In the genomic region with DNA sequence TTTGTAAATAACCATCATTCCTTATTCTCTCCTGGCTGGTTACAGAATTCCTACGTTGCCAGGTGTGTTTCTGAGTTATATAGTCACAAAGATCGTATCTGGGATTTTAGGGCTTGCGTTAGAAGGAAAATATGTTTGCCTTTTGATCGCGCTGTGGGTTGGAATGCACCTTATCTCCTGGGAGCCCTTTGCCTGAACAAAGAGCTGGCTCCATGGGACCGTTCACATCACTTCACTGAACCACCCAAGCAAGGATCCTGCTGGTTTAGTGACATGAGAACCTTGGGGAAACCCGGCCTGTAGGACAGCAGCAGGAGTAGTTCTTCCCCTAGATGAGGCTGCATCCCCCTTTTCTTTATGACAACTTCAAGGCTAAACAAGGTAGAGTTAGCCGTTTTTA, we compare ENCODE assay signal across 1 cellular context.
TF ChIP-seq lines count a peak whose summit lies in the region.

No MANE protein-coding gene starts in this region.

TF ChIP-seq in GM12878, 131 proteins besides CTCF, POLR2A, EP300 and RAD21 (continues in another document):
- TF ChIP-seq EED (IDR thresholded peaks at IDR 0.05; ENCODE audit: low read depth) (peak; percentile 60; the same call in 1 of the 2 replicates), PAX8 (IDR thresholded peaks at IDR 0.05) (no peak), HDGF (IDR thresholded peaks at IDR 0.05) (no peak), SPI1 (IDR thresholded peaks at IDR 0.05; ENCODE audit: borderline replicate concordance, insufficient read depth, low read depth, low read length) (no peak), NBN (IDR thresholded peaks at IDR 0.05) (no peak), ASH2L (IDR thresholded peaks at IDR 0.05; ENCODE audit: borderline replicate concordance, low read depth) (no peak), SMAD1 (IDR thresholded peaks at IDR 0.05; ENCODE audit: low read depth, partially characterized antibody) (no peak), ATF7 (IDR thresholded peaks at IDR 0.05; ENCODE audit: low read depth) (no peak), NR2C1 (IDR thresholded peaks at IDR 0.05) (no peak), IKZF1 (conservative IDR thresholded peaks at IDR 0.05) (no peak), GATAD2B (conservative IDR thresholded peaks at IDR 0.05; ENCODE audit: low read depth) (no peak), NFYA (IDR thresholded peaks at IDR 0.05; ENCODE audit: borderline replicate concordance, low read depth, low read length) (no peak), EGR1 (IDR thresholded peaks at IDR 0.05; ENCODE audit: borderline replicate concordance in 1 of 2, low read depth in 2 of 2, low read length in 2 of 2) (no peak), STAT3 (IDR thresholded peaks at IDR 0.05; ENCODE audit: low read depth, low read length) (no peak), MEF2A (IDR thresholded peaks at IDR 0.05; ENCODE audit: insufficient read depth, low read depth, low read length) (no peak), ZNF24 (IDR thresholded peaks at IDR 0.05) (no peak), RCOR1 (conservative IDR thresholded peaks at IDR 0.05; ENCODE audit: low read depth, low read length) (no peak), CREM (IDR thresholded peaks at IDR 0.05; ENCODE audit: low read depth) (no peak), CBX5 (IDR thresholded peaks at IDR 0.05; ENCODE audit: low read depth) (no peak), MEF2B (IDR thresholded peaks at IDR 0.05; ENCODE audit: partially characterized antibody, poor library complexity, severe bottlenecking) (peak; percentile 52), RAD51 (IDR thresholded peaks at IDR 0.05) (no peak), PAX5 (IDR thresholded peaks at IDR 0.05; ENCODE audit: borderline replicate concordance, low read depth, low read length) (peak; percentile 54; the same call in 1 of the 2 replicates), MTA2 (IDR thresholded peaks at IDR 0.05; ENCODE audit: low read depth) (no peak), LARP7 (IDR thresholded peaks at IDR 0.05) (no peak), RELA (IDR thresholded peaks at IDR 0.05; ENCODE audit: borderline replicate concordance, partially characterized antibody) (no peak), CREB1 (IDR thresholded peaks at IDR 0.05; ENCODE audit: low read depth) (no peak), JUNB (IDR thresholded peaks at IDR 0.05) (no peak)
- TF ChIP-seq, protein P1, sequence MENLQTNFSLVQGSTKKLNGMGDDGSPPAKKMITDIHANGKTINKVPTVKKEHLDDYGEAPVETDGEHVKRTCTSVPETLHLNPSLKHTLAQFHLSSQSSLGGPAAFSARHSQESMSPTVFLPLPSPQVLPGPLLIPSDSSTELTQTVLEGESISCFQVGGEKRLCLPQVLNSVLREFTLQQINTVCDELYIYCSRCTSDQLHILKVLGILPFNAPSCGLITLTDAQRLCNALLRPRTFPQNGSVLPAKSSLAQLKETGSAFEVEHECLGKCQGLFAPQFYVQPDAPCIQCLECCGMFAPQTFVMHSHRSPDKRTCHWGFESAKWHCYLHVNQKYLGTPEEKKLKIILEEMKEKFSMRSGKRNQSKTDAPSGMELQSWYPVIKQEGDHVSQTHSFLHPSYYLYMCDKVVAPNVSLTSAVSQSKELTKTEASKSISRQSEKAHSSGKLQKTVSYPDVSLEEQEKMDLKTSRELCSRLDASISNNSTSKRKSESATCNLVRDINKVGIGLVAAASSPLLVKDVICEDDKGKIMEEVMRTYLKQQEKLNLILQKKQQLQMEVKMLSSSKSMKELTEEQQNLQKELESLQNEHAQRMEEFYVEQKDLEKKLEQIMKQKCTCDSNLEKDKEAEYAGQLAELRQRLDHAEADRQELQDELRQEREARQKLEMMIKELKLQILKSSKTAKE (IDR thresholded peaks at IDR 0.05; ENCODE audit: low read depth, poor library complexity, severe bottlenecking) = no peak
- TF ChIP-seq, protein P2, sequence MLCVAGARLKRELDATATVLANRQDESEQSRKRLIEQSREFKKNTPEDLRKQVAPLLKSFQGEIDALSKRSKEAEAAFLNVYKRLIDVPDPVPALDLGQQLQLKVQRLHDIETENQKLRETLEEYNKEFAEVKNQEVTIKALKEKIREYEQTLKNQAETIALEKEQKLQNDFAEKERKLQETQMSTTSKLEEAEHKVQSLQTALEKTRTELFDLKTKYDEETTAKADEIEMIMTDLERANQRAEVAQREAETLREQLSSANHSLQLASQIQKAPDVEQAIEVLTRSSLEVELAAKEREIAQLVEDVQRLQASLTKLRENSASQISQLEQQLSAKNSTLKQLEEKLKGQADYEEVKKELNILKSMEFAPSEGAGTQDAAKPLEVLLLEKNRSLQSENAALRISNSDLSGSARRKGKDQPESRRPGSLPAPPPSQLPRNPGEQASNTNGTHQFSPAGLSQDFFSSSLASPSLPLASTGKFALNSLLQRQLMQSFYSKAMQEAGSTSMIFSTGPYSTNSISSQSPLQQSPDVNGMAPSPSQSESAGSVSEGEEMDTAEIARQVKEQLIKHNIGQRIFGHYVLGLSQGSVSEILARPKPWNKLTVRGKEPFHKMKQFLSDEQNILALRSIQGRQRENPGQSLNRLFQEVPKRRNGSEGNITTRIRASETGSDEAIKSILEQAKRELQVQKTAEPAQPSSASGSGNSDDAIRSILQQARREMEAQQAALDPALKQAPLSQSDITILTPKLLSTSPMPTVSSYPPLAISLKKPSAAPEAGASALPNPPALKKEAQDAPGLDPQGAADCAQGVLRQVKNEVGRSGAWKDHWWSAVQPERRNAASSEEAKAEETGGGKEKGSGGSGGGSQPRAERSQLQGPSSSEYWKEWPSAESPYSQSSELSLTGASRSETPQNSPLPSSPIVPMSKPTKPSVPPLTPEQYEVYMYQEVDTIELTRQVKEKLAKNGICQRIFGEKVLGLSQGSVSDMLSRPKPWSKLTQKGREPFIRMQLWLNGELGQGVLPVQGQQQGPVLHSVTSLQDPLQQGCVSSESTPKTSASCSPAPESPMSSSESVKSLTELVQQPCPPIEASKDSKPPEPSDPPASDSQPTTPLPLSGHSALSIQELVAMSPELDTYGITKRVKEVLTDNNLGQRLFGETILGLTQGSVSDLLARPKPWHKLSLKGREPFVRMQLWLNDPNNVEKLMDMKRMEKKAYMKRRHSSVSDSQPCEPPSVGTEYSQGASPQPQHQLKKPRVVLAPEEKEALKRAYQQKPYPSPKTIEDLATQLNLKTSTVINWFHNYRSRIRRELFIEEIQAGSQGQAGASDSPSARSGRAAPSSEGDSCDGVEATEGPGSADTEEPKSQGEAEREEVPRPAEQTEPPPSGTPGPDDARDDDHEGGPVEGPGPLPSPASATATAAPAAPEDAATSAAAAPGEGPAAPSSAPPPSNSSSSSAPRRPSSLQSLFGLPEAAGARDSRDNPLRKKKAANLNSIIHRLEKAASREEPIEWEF (IDR thresholded peaks at IDR 0.05; ENCODE audit: insufficient replicate concordance, low read depth, low read length) = no peak
- TF ChIP-seq, protein P3, sequence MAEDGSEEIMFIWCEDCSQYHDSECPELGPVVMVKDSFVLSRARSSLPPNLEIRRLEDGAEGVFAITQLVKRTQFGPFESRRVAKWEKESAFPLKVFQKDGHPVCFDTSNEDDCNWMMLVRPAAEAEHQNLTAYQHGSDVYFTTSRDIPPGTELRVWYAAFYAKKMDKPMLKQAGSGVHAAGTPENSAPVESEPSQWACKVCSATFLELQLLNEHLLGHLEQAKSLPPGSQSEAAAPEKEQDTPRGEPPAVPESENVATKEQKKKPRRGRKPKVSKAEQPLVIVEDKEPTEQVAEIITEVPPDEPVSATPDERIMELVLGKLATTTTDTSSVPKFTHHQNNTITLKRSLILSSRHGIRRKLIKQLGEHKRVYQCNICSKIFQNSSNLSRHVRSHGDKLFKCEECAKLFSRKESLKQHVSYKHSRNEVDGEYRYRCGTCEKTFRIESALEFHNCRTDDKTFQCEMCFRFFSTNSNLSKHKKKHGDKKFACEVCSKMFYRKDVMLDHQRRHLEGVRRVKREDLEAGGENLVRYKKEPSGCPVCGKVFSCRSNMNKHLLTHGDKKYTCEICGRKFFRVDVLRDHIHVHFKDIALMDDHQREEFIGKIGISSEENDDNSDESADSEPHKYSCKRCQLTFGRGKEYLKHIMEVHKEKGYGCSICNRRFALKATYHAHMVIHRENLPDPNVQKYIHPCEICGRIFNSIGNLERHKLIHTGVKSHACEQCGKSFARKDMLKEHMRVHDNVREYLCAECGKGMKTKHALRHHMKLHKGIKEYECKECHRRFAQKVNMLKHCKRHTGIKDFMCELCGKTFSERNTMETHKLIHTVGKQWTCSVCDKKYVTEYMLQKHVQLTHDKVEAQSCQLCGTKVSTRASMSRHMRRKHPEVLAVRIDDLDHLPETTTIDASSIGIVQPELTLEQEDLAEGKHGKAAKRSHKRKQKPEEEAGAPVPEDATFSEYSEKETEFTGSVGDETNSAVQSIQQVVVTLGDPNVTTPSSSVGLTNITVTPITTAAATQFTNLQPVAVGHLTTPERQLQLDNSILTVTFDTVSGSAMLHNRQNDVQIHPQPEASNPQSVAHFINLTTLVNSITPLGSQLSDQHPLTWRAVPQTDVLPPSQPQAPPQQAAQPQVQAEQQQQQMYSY (CRISPR knock-in tag; IDR thresholded peaks at IDR 0.05) = no peak
- TF ChIP-seq, protein P4, sequence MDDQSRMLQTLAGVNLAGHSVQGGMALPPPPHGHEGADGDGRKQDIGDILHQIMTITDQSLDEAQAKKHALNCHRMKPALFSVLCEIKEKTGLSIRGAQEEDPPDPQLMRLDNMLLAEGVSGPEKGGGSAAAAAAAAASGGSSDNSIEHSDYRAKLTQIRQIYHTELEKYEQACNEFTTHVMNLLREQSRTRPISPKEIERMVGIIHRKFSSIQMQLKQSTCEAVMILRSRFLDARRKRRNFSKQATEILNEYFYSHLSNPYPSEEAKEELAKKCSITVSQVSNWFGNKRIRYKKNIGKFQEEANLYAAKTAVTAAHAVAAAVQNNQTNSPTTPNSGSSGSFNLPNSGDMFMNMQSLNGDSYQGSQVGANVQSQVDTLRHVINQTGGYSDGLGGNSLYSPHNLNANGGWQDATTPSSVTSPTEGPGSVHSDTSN (IDR thresholded peaks at IDR 0.05; ENCODE audit: insufficient replicate concordance, low read depth, low read length) = no peak
- TF ChIP-seq, protein P5, sequence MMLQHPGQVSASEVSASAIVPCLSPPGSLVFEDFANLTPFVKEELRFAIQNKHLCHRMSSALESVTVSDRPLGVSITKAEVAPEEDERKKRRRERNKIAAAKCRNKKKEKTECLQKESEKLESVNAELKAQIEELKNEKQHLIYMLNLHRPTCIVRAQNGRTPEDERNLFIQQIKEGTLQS (IDR thresholded peaks at IDR 0.05; ENCODE audit: borderline replicate concordance, extremely low read depth, low read depth, low read length) = no peak
- TF ChIP-seq, protein P6, sequence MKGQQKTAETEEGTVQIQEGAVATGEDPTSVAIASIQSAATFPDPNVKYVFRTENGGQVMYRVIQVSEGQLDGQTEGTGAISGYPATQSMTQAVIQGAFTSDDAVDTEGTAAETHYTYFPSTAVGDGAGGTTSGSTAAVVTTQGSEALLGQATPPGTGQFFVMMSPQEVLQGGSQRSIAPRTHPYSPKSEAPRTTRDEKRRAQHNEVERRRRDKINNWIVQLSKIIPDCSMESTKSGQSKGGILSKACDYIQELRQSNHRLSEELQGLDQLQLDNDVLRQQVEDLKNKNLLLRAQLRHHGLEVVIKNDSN (IDR thresholded peaks at IDR 0.05; ENCODE audit: borderline replicate concordance, extremely low read length, insufficient read depth, low read depth, low read length) = no peak
- TF ChIP-seq, protein P7, sequence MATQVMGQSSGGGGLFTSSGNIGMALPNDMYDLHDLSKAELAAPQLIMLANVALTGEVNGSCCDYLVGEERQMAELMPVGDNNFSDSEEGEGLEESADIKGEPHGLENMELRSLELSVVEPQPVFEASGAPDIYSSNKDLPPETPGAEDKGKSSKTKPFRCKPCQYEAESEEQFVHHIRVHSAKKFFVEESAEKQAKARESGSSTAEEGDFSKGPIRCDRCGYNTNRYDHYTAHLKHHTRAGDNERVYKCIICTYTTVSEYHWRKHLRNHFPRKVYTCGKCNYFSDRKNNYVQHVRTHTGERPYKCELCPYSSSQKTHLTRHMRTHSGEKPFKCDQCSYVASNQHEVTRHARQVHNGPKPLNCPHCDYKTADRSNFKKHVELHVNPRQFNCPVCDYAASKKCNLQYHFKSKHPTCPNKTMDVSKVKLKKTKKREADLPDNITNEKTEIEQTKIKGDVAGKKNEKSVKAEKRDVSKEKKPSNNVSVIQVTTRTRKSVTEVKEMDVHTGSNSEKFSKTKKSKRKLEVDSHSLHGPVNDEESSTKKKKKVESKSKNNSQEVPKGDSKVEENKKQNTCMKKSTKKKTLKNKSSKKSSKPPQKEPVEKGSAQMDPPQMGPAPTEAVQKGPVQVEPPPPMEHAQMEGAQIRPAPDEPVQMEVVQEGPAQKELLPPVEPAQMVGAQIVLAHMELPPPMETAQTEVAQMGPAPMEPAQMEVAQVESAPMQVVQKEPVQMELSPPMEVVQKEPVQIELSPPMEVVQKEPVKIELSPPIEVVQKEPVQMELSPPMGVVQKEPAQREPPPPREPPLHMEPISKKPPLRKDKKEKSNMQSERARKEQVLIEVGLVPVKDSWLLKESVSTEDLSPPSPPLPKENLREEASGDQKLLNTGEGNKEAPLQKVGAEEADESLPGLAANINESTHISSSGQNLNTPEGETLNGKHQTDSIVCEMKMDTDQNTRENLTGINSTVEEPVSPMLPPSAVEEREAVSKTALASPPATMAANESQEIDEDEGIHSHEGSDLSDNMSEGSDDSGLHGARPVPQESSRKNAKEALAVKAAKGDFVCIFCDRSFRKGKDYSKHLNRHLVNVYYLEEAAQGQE (IDR thresholded peaks at IDR 0.05; ENCODE audit: low read depth, low read length) = no peak
- TF ChIP-seq, protein P8, sequence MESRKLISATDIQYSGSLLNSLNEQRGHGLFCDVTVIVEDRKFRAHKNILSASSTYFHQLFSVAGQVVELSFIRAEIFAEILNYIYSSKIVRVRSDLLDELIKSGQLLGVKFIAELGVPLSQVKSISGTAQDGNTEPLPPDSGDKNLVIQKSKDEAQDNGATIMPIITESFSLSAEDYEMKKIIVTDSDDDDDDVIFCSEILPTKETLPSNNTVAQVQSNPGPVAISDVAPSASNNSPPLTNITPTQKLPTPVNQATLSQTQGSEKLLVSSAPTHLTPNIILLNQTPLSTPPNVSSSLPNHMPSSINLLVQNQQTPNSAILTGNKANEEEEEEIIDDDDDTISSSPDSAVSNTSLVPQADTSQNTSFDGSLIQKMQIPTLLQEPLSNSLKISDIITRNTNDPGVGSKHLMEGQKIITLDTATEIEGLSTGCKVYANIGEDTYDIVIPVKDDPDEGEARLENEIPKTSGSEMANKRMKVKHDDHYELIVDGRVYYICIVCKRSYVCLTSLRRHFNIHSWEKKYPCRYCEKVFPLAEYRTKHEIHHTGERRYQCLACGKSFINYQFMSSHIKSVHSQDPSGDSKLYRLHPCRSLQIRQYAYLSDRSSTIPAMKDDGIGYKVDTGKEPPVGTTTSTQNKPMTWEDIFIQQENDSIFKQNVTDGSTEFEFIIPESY (IDR thresholded peaks at IDR 0.05) = no peak
- TF ChIP-seq, protein P9, sequence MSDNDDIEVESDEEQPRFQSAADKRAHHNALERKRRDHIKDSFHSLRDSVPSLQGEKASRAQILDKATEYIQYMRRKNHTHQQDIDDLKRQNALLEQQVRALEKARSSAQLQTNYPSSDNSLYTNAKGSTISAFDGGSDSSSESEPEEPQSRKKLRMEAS (IDR thresholded peaks at IDR 0.05; ENCODE audit: low read depth, low read length) = no peak
- TF ChIP-seq, protein P10, sequence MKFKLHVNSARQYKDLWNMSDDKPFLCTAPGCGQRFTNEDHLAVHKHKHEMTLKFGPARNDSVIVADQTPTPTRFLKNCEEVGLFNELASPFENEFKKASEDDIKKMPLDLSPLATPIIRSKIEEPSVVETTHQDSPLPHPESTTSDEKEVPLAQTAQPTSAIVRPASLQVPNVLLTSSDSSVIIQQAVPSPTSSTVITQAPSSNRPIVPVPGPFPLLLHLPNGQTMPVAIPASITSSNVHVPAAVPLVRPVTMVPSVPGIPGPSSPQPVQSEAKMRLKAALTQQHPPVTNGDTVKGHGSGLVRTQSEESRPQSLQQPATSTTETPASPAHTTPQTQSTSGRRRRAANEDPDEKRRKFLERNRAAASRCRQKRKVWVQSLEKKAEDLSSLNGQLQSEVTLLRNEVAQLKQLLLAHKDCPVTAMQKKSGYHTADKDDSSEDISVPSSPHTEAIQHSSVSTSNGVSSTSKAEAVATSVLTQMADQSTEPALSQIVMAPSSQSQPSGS (IDR thresholded peaks at IDR 0.05; ENCODE audit: low read length) = peak; percentile 51; the same call in 1 of the 2 replicates
